In the genomic region with DNA sequence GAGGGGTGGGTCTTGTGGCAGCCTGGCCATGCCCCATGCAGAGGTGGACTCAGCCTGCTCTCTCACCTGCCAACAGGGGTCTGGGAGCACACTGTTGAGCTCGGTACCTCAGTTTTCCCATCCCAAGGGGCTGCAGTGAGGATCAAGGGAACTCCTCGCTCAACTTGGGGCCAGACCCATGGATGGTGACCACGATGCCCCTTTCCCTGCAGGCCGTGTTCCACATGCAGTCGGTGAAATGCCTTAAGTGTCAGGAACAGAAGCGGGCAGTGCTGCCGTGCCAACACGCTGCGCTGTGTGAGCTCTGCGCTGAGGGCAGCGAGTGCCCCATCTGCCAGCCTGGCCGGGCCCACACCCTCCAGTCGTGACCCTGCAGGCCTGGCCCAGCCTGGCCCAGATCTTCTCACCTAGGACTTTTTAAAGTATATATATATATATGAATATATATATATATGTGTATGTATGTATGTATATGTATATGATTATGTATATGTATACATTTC, we compare ENCODE assay signal across 17 cellular contexts.
"Had no signal": no experiment of that assay in that cellular context is flagged by ENCODE, and none has a peak within 500 bp of the region (broad histone marks: within the 10 kb centered on the region; RNA-seq: fewer than 3 reads in every experiment).

No MANE protein-coding gene starts in this region.

- H3K9me3 Mint-ChIP-seq: activated naive CD8-positive, alpha-beta T cell treated with anti-CD3 and anti-CD28 coated beads, Interleukin-2, amount 10 ng/mL, durations not matched to agents 7 days and 5 days; naive thymus-derived CD8-positive, alpha-beta T cell had no signal

- H3K9me3 ChIP-seq: body of pancreas, gastrocnemius medialis, tibial artery had no signal

- H3K4me3 Mint-ChIP-seq: activated naive CD8-positive, alpha-beta T cell treated with anti-CD3 and anti-CD28 coated beads, Interleukin-2, amount 10 ng/mL, durations not matched to agents 7 days and 5 days; naive thymus-derived CD8-positive, alpha-beta T cell had no signal

- FAIRE-seq: urothelium cell line had no signal

- H3K27ac ChIP-seq: parathyroid adenoma had no signal

- H3K9ac ChIP-seq: parathyroid adenoma had no signal

- H3K27me3 ChIP-seq: body of pancreas, gastrocnemius medialis, tibial artery had no signal

- ATAC-seq: body of pancreas; esophagus mucosa; gastrocnemius medialis; naive thymus-derived CD8-positive, alpha-beta T cell had no signal

- H3K4me3 ChIP-seq: body of pancreas, gastrocnemius medialis, smooth muscle cell, tibial artery had no signal

- DNase-seq: activated CD4-positive, alpha-beta T cell treated with anti-CD3 and anti-CD28 coated beads for 1 hour; activated CD4-positive, alpha-beta T cell treated with anti-CD3 and anti-CD28 coated beads, Interleukin-2, amount 50 U/mL, for 48 hours; activated naive CD8-positive, alpha-beta T cell treated with anti-CD3 and anti-CD28 coated beads, Interleukin-2, amount 10 ng/mL, durations not matched to agents 7 days and 5 days; body of pancreas; effector CD4-positive, alpha-beta T cell; gastrocnemius medialis; head of caudate nucleus; mesendoderm; naive thymus-derived CD8-positive, alpha-beta T cell; stimulated activated CD4-positive, alpha-beta T cell treated with anti-CD3 and anti-CD28 coated beads, Interleukin-4, amount 100 ng/mL, for 4 hours; stimulated activated naive CD4-positive, alpha-beta T cell treated with Interleukin-2 at 50 U/mL for 16 hours; T1000; tibial artery had no signal

- H3K27me3 Mint-ChIP-seq: activated naive CD8-positive, alpha-beta T cell treated with anti-CD3 and anti-CD28 coated beads, Interleukin-2, amount 10 ng/mL, durations not matched to agents 7 days and 5 days; naive thymus-derived CD8-positive, alpha-beta T cell had no signal
